ENCODE assay signal across 9 cellular contexts in genomic region chr9:99253772-99254431, GRCh38. TPM values are rescaled to one million over a fixed set of nuclear protein-coding genes. Genes with fewer than 3 reads are reported as not detected.
DNase-seq lines count a peak whose midpoint lies in the region; ATAC-seq and TF ChIP-seq lines count a peak whose summit lies in the region.
"Had no signal": no experiment of that assay in that cellular context is flagged by ENCODE, and none has a peak within 500 bp of the region (broad histone marks: within the 10 kb centered on the region; RNA-seq: fewer than 3 reads in every experiment).

No MANE protein-coding gene starts in this region.

- TF ChIP-seq CTCF in heart left ventricle (IDR thresholded peaks at IDR 0.05) = no peak

- no peaks in the 10 kb centered on the region for H3K27me3 ChIP-seq in heart left ventricle

- no peak overlapping the region for H3K4me3 ChIP-seq in heart left ventricle

- DNase-seq in CD1c-positive myeloid dendritic cell (ENCODE audit: extremely low spot score) (peak; percentile 12), naive B cell (peak; percentile 58), heart left ventricle (no peak), NCI-H69 (lab: John Stamatoyannopoulos, UW) (no peak), dedifferentiated amniotic fluid mesenchymal stem cell (ENCODE audit: extremely low spot score) (no peak)
- peak; percentile 39 for DNase-seq in activated T-cell treated with anti-CD3 and anti-CD28 coated beads, Interleukin-2, amount 50 U/mL, for 1 hour

- H3K9me3 Mint-ChIP-seq in naive B cell = peaks cover 0 to 2% (median 0%) of the 10 kb centered on the region in 7 donors

- peaks cover 13 to 17% (median 13%) of the 10 kb centered on the region in 3 donors for H3K4me1 Mint-ChIP-seq in naive B cell

- ATAC-seq in GM21360 (IDR thresholded peaks at IDR 0.05; ENCODE audit: unreplicated experiment) (peak; percentile 86), HG03571 (IDR thresholded peaks at IDR 0.05; ENCODE audit: unreplicated experiment) (peak; percentile 81), naive B cell (ENCODE audit: low read depth in 2 of 2) (peak; percentile 91 to 92), heart left ventricle (no peak)

- no peaks in the 10 kb centered on the region for H3K36me3 Mint-ChIP-seq in naive B cell

- H3K27ac Mint-ChIP-seq in naive B cell = peak overlapping the region in 5 of 6 donors; percentile 81 to 94 (median 82)

- H3K27me3 Mint-ChIP-seq in naive B cell = no peaks in the 10 kb centered on the region

- H3K4me3 Mint-ChIP-seq in naive B cell = peak overlapping the region; percentile 44 to 88 (median 76)

- intact Hi-C loops in heart left ventricle (cut with DNase I) = loop anchor here in 1 of 10 donors (10.0 kb wide), 1 partner anchor 761 kb away; no protein-coding TSS in a partner anchor

- TF ChIP-seq POLR2A in heart left ventricle (IDR thresholded peaks at IDR 0.05) = no peak

- H3K27ac ChIP-seq in heart left ventricle = no peak overlapping the region
- H3K27ac ChIP-seq: C4-2B had no signal

- no peaks in the 10 kb centered on the region for H3K9me3 ChIP-seq in heart left ventricle

- H3K36me3 ChIP-seq in heart left ventricle = no peaks in the 10 kb centered on the region

- H3K4me1 ChIP-seq in heart left ventricle = peaks cover 0 to 26% (median 3%) of the 10 kb centered on the region in 12 donors

- 80 to 87% (median 83%) methylated on average over 15 of the region's 15 CpGs for WGBS in heart left ventricle, 4 donors

RNA-seq across cellular contexts. Expression of gene SEC61B, which starts 31.8 kb away (rescaled TPM):
- polyA plus RNA-seq in naive B cell (ENCODE audit: low read depth in 6 of 6) (100 to 1,000 TPM; 184 to 278 (median 228) TPM), heart left ventricle (100 to 1,000 TPM in 1 of 2 donors, 10 to 100 TPM in 1; 82.5 to 165 TPM)
- total RNA-seq in heart left ventricle = 10 to 100 TPM; 29.9 to 62.5 (median 39.5) TPM

RNA-seq across cellular contexts. Expression of gene ALG2, which starts 32.2 kb away (rescaled TPM):
- 10 to 100 TPM; 21.6 to 39.8 (median 22.8) TPM for polyA plus RNA-seq in naive B cell (ENCODE audit: low read depth in 6 of 6)
- total RNA-seq in heart left ventricle = 10 to 100 TPM; 13.0 to 21.6 (median 14.8) TPM
- polyA plus RNA-seq in heart left ventricle = 10 to 100 TPM in 1 of 2 donors, 1 to 10 TPM in 1; 8.7 to 17.2 TPM

Comparison
In these comparisons a context has a peak if more than half of its experiments do, and no peak if none do; other contexts are left out.
1. DNase-seq: peak in CD1c-positive myeloid dendritic cell (single experiment), activated T-cell treated with anti-CD3 and anti-CD28 coated beads, Interleukin-2, amount 50 U/mL, for 1 hour (single experiment) and naive B cell (single experiment); none in heart left ventricle (0 of 5), NCI-H69 (single experiment) and dedifferentiated amniotic fluid mesenchymal stem cell (single experiment).
2. ATAC-seq: peak in GM21360 (single experiment), HG03571 (single experiment) and naive B cell (2 of 2); none in heart left ventricle (0 of 4).